In the genomic region with DNA sequence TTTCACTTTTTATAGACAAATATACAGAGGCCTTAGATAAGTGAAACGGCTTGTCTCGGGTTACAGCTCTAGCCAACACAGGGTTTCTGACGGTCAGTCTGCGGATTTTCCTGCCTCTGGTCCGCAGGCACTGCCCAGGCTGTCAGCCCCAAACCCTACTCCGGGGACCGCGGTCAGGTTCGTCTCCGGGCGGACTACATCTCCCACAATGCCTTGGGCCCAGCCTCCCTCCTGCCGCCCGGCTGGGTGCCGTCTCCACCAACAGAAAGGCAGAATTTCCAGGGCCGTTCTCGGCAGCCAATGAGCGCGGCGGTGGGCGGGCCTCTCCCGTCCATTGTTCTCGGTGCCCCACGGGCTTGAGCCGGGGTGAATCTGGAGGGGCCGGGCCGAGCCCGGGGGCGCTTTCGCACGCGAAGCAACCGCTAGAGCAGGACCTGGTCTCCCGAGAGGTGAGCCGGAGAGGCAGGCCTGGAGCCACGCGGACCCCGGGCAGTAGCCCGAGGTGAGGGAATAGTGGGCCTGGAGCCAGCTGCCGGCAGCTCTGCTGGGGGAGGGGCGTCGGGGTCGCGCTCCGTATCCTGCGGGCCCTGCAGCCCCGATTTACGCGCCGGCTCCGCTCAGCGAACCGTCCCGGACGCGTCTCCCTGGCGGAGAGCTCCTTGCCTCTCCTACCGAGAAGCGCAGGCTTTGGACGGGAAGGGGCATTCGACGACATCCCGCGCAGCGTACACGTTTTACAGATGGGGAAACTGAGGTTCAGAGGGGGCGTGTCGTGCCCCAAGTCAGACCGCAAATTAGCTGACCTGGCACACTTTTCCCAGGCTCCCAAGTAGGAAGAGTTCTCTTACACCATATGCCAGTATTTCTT, we compare ENCODE assay signal across 8 cellular contexts. TPM values are rescaled to one million over a fixed set of nuclear protein-coding genes. Genes with fewer than 3 reads are reported as not detected.
A peak's percentile ranks its signal among the peaks of the same experiment; 100 is the strongest.
DNase-seq lines count a peak whose midpoint lies in the region; TF ChIP-seq lines count a peak whose summit lies in the region.

ZSCAN2 (plus strand) TSS at position 323 of the 868 bp plus-strand sequence. CDS start 2,919 bp downstream, outside the sequence.

- DNase-seq in CMK (ENCODE audit: low read depth) (peak; percentile 75), GM20000 (ENCODE audit: low spot score) (peak; percentile 93), HS-5 (ENCODE audit: low read depth) (peak; percentile 68), NK-92 (lab: John Stamatoyannopoulos, UW; ENCODE audit: unreplicated experiment) (peak; percentile 48), medulla oblongata (ENCODE audit: extremely low spot score) (peak; percentile 98)
- DNase-seq in effector memory CD4-positive, alpha-beta T cell: peak; percentile 80 to 91 (median 89)
- peak; percentile 91 to 93 (median 91) for DNase-seq in stimulated activated CD4-positive, alpha-beta T cell treated with anti-CD3 and anti-CD28 coated beads, TNF-alpha, amount 100 ng/mL, for 48 hours (ENCODE audit: low read depth in 3 of 3)

- no peaks in the 10 kb centered on the region for H3K27me3 ChIP-seq in effector memory CD4-positive, alpha-beta T cell (replicated peaks; ENCODE audit: control insufficient read depth, insufficient read depth, low read length, poor library complexity, severe bottlenecking)

- H3K36me3 ChIP-seq in effector memory CD4-positive, alpha-beta T cell (ENCODE audit: control insufficient read depth, insufficient read depth, low read length): no peaks in the 10 kb centered on the region

- peak within 1 kb of the TSS; percentile 56 for H3K27ac ChIP-seq in effector memory CD4-positive, alpha-beta T cell (ENCODE audit: insufficient read depth, low read length, poor library complexity, severe bottlenecking)

- H3K4me1 ChIP-seq in effector memory CD4-positive, alpha-beta T cell (ENCODE audit: control insufficient read depth, insufficient read depth, low read length, poor library complexity, severe bottlenecking): peaks cover 33% of the 10 kb centered on the region

- POLR2A ChIA-PET in activated CD8-positive, alpha-beta memory T cell treated with anti-CD3 and anti-CD28 coated beads for 36 hours (lab: Charles Lee): interaction anchor here (0.5 to 1.1 kb wide), 3 partner anchors 31 to 146 kb away, joined by 3 to 6 read pairs (median 4); no protein-coding TSS in a partner anchor

- H3K9me3 ChIP-seq in effector memory CD4-positive, alpha-beta T cell (ENCODE audit: control insufficient read depth, low read length): no peaks in the 10 kb centered on the region

- TF ChIP-seq CTCF in GM20000 (IDR thresholded peaks at IDR 0.05; ENCODE audit: extremely low read depth, missing control alignments): no peak

- CTCF ChIA-PET in activated CD8-positive, alpha-beta memory T cell treated with anti-CD3 and anti-CD28 coated beads for 36 hours (lab: Charles Lee): interaction anchor here (0.5 to 1.6 kb wide), 8 partner anchors 10 to 327 kb away, joined by 3 to 6 read pairs (median 3); partner anchors contain the start of gene NMB

- H3K4me3 ChIP-seq in effector memory CD4-positive, alpha-beta T cell (ENCODE audit: insufficient read depth, low read depth, low read length, poor library complexity, severe bottlenecking): peak within 1 kb of the TSS; percentile 79

RNA-seq across cellular contexts. Expression of gene ZSCAN2, which starts in this region (rescaled TPM):
- total RNA-seq in activated CD8-positive, alpha-beta memory T cell treated with anti-CD3 and anti-CD28 coated beads for 36 hours: 10 to 100 TPM; 13.1 TPM

Comparison
In these comparisons a context has a peak if more than half of its experiments do, and no peak if none do; other contexts are left out.
1. Peak in every context shown above with its lines: DNase-seq, H3K4me3 ChIP-seq and H3K27ac ChIP-seq.
2. DNase-seq: peak in every context shown above with its lines; median percentile 98 in medulla oblongata; 93 in GM20000; 91 in stimulated activated CD4-positive, alpha-beta T cell treated with anti-CD3 and anti-CD28 coated beads, TNF-alpha, amount 100 ng/mL, for 48 hours; 89 in effector memory CD4-positive, alpha-beta T cell; 75 in CMK; 68 in HS-5; 48 in NK-92.